ENCODE assay signal across 9 cellular contexts in the genomic region with DNA sequence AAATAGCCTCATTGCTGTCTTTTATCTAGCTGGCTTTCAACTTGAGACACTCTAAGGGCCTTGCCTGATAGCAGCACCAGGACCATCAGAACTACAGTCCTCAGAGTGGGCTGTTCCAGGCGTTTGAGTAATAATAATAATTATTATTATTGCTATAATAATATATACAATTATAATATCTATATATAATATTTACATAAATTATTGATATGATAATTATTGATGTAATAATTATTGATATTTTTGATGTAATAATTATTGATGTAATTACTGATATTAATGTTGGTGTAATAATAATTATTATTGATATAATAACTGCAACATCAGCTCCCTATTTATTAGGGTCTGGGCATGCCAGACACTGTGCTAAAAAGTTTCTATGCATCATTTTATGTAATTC. TPM values are rescaled to one million over a fixed set of nuclear protein-coding genes. Genes with fewer than 3 reads are reported as not detected.
"Had no signal": no experiment of that assay in that cellular context is flagged by ENCODE, and none has a peak within 500 bp of the region (broad histone marks: within the 10 kb centered on the region; RNA-seq: fewer than 3 reads in every experiment).

No MANE protein-coding gene starts in this region.

- H3K27ac Mint-ChIP-seq: IgD-negative memory B cell had no signal

- DNase-seq: IMR-90, KBM-7 had no signal

- H3K4me3 ChIP-seq: K562 had no signal

- H3K27ac ChIP-seq: HL-60 had no signal

- ATAC-seq: HepG2, K562 had no signal

- H3K4me1 Mint-ChIP-seq: IgD-negative memory B cell had no signal

- H3K36me3 Mint-ChIP-seq: IgD-negative memory B cell had no signal

- FAIRE-seq: HepG2, HTR-8/SVneo, K562 had no signal

RNA-seq across cellular contexts. Expression of a gene that starts 25.6 kb away (rescaled TPM):
- total RNA-seq: HepG2, HT-29, HT1080, IMR-90, K562 had no signal
